Comparison of ENCODE assay signal across 9 cellular contexts in genomic region chr9:88733651-88734470, GRCh38.
A peak's percentile ranks its signal among the peaks of the same experiment; 100 is the strongest.
DNase-seq lines count a peak whose midpoint lies in the region; ATAC-seq and TF ChIP-seq lines count a peak whose summit lies in the region.
"Had no signal": no experiment of that assay in that cellular context is flagged by ENCODE, and none has a peak within 500 bp of the region (broad histone marks: within the 10 kb centered on the region; RNA-seq: fewer than 3 reads in every experiment).

No MANE protein-coding gene starts in this region.

- no peaks in the 10 kb centered on the region for H3K9me3 ChIP-seq in adipocyte (ENCODE audit: control insufficient read depth, low read length)

- H3K36me3 ChIP-seq in adipocyte (ENCODE audit: control insufficient read depth, insufficient read depth, low read length, severe bottlenecking), result no peaks in the 10 kb centered on the region

- H3K4me1 ChIP-seq in adipocyte (ENCODE audit: control insufficient read depth, insufficient read depth, low read length), result peaks cover 36% of the 10 kb centered on the region

- TF ChIP-seq CTCF in fibroblast of villous mesenchyme (IDR thresholded peaks at IDR 0.05; ENCODE audit: insufficient read depth, low read depth, low read length), result no peak

- TF ChIP-seq POLR2A in erythroblast (IDR thresholded peaks at IDR 0.05; ENCODE audit: low read length), result no peak

- H3K4me3 ChIP-seq in adipocyte (ENCODE audit: low read length) (peak overlapping the region; percentile 48), fibroblast of villous mesenchyme (ENCODE audit: low read depth, low read length) (no peak overlapping the region)

- DNase-seq in EH (ENCODE audit: low read depth), result peak; percentile 86
- DNase-seq in adipocyte (ENCODE audit: low read depth), result peak; percentile 90
- DNase-seq in fibroblast of villous mesenchyme (ENCODE audit: low read depth), result peak; percentile 77
- peak; percentile 87 for DNase-seq in renal cortical epithelial cell (ENCODE audit: low read depth)
- DNase-seq in NCI-H1417 treated with DMSO at 0.1 percent for 48 hours (lab: John Stamatoyannopoulos, UW), result no peak
- no peak for DNase-seq in 8988T
- no peak for DNase-seq in erythroblast (lab: John Stamatoyannopoulos, UW)
- DNase-seq: NCI-H1436 had no signal

- no peak for ATAC-seq in GM21447 (IDR thresholded peaks at IDR 0.05; ENCODE audit: unreplicated experiment)

- H3K27me3 ChIP-seq in adipocyte (replicated peaks; ENCODE audit: control insufficient read depth, insufficient read depth, low read length), result no peaks in the 10 kb centered on the region

- H3K9ac ChIP-seq in adipocyte (ENCODE audit: low read length), result peak overlapping the region; percentile 48

Comparison
In these comparisons a context has a peak if more than half of its experiments do, and no peak if none do; other contexts are left out.
1. DNase-seq: peak in EH (single experiment), adipocyte (single experiment), fibroblast of villous mesenchyme (single experiment) and renal cortical epithelial cell (single experiment); none in NCI-H1417 treated with DMSO at 0.1 percent for 48 hours (single experiment), 8988T (single experiment) and erythroblast (0 of 2).